8 cellular contexts compared by ENCODE assay signal in the genomic region with DNA sequence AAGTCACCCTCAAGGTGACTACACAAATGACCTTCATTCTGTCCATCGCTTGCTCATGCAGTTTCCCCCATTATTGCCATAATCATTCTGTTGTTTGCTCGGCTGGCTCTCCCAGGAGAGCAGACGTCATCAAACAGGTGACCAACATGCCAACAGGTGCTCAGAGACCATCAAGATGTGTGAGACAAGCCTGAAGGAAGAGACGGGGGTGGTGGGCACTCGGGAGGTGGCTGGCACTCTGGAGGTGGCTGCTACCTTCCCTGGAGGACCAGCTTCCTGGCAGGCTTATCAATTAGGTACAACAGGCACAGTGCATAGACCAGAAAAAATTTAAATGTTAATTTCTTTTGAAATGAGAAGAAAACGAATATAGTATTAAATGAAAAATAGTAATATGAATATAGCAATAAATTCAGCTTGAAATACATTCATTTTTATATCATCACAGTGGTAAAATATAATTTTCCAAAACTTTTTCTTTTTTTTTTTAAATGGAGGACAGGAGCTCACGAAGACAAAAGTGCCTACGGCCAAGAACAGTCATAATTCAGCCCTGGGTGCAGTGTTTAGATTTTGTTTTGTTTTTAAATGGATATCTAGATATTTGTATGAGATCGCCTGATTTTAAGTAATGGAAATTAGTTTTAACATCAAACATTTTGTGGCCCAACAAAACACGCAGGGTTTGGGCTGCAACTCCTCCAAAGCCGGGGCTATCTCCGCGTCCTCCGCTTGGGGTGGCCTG. TPM values are rescaled to one million over a fixed set of nuclear protein-coding genes. Genes with fewer than 3 reads are reported as not detected.
A peak's percentile ranks its signal among the peaks of the same experiment; 100 is the strongest.
DNase-seq lines count a peak whose midpoint lies in the region; FAIRE-seq and TF ChIP-seq lines count a peak whose summit lies in the region.

No MANE protein-coding gene starts in this region.

- no peaks in the 10 kb centered on the region for H3K27me3 Mint-ChIP-seq in nephron progenitor cell (ENCODE audit: low read depth, poor library complexity)

- H3K27ac ChIP-seq in right atrium auricular region: peak overlapping the region; percentile 99 to 100
- peak overlapping the region; percentile 97 for H3K27ac ChIP-seq in RWPE1
- H3K27ac ChIP-seq in H1 (ENCODE audit: low read depth, low read length): no peak overlapping the region

- no peak overlapping the region for H2BK20ac ChIP-seq in H1 (ENCODE audit: low read length)

- no peaks in the 10 kb centered on the region for H3K36me3 ChIP-seq in right atrium auricular region
- no peaks in the 10 kb centered on the region for H3K36me3 ChIP-seq in H1 (ENCODE audit: control insufficient read depth in 2 of 4, insufficient read depth in 4 of 4, low read length in 3 of 4)

- no peak overlapping the region for H4K8ac ChIP-seq in H1 (ENCODE audit: extremely low read depth, insufficient read depth, low read length)

- peak overlapping the region; percentile 13 for H2BK120ac ChIP-seq in H1 (replicated peaks; ENCODE audit: low read depth, low read length)

- no peaks in the 10 kb centered on the region for H4K20me1 ChIP-seq in H1 (replicated peaks in 1 of 2; ENCODE audit: control insufficient read depth in 1 of 2, insufficient read depth in 2 of 2, low read length in 2 of 2)

- H3K9me3 ChIP-seq in right atrium auricular region (no peaks in the 10 kb centered on the region), H1 (ENCODE audit: insufficient read depth in 2 of 2, low read depth in 1 of 2, low read length in 1 of 2) (0 out of 4 replicates have a peak, but pooled peaks cover 0 to 3% of the 10 kb centered on the region in 2 experiments)

- CTCF ChIA-PET in RWPE1 (lab: Yijun Ruan, JAX): no interaction called here
- CTCF ChIA-PET in H1 (lab: Charles Lee; ENCODE audit: partially characterized antibody): interaction anchor here (0.7 to 11.8 kb wide), 9 partner anchors 9 to 457 kb away, joined by 3 to 119 read pairs (median 3); no protein-coding TSS in a partner anchor

- no peak for TF ChIP-seq RAD21 in H1 (IDR thresholded peaks at IDR 0.05 in 1 of 2, conservative IDR thresholded peaks at IDR 0.05 in 1 of 2; ENCODE audit: low read depth in 2 of 2, low read length in 2 of 2)

- H3K4me3 ChIP-seq in right atrium auricular region (peak overlapping the region; percentile 68 to 71), H1 (ENCODE audit: extremely low read depth in 1 of 4, insufficient read depth in 2 of 4, low read depth in 3 of 4, low read length in 4 of 4) (peak overlapping the region; percentile 42 to 80 (median 53); a peak in 7 of 8 replicates)

- 44% methylated on average over 14 of the region's 14 CpGs; no CpG with 5 or more reads in 1 of the 2 experiments for WGBS in H1 (ENCODE audit: extremely low coverage in 1 of 2, insufficient coverage in 1 of 2, insufficient read length in 1 of 2, insufficient replicate concordance in 2 of 2, low coverage in 1 of 2, low lambda C conversion rate in 2 of 2, missing lambda C conversion rate in 1 of 2), 2 experiments

- H3K14ac ChIP-seq in H1 (ENCODE audit: insufficient read length): no peak overlapping the region

- H4K91ac ChIP-seq in H1 (replicated peaks; ENCODE audit: insufficient read length, low read length): no peak overlapping the region

- no peak overlapping the region for H2AK5ac ChIP-seq in H1 (ENCODE audit: low read depth, low read length)

- peak overlapping the region; percentile 7; the same call in 1 of the 2 replicates for H2BK12ac ChIP-seq in H1 (ENCODE audit: low read depth, low read length)

- DNase-seq in right atrium auricular region (ENCODE audit: low spot score) (no peak), cardiac septum (ENCODE audit: low spot score) (no peak), RWPE1 (ENCODE audit: low spot score) (no peak), H1 (ENCODE audit: low read depth in 1 of 2, low spot score in 2 of 2) (peak in 1 of 2 experiments; percentile 46), nephron progenitor cell (no peak), SIG-M5 treated with dmso at 0.1 percent for 504 hours (lab: John Stamatoyannopoulos, UW; ENCODE audit: unreplicated experiment) (no peak), H54 (ENCODE audit: insufficient read length, low spot score) (no peak), DMS 273 treated with DMSO at 0.1 percent for 48 hours (lab: John Stamatoyannopoulos, UW) (no peak)

- peak overlapping the region; percentile 85 for H3K4me3 Mint-ChIP-seq in nephron progenitor cell

- no peak overlapping the region for H4K5ac ChIP-seq in H1 (ENCODE audit: insufficient read length, low read depth, low read length)

- no peak for TF ChIP-seq EP300 in H1 (IDR thresholded peaks at IDR 0.05; ENCODE audit: borderline replicate concordance in 1 of 2, low read depth in 2 of 2, low read length in 2 of 2)

- H2AFZ ChIP-seq in H1 (ENCODE audit: low read length): no peak overlapping the region; the same call in 1 of the 2 replicates

- no peak overlapping the region for H3K18ac ChIP-seq in H1 (ENCODE audit: extremely low read depth, low read length)

- H3K4me1 ChIP-seq in right atrium auricular region: peaks cover 0 to 16% of the 10 kb centered on the region in 2 donors
- H3K4me1 ChIP-seq in H1 (replicated peaks in 1 of 4; ENCODE audit: control insufficient read depth in 3 of 4, insufficient read depth in 4 of 4, low read length in 3 of 4): peaks cover 0 to 3% (median 0%) of the 10 kb centered on the region in 4 experiments; a peak in 4 of 7 replicates

- peaks cover 26% of the 10 kb centered on the region for H3K4me1 Mint-ChIP-seq in nephron progenitor cell

- H3K27ac Mint-ChIP-seq in nephron progenitor cell: no peak overlapping the region

- no peaks in the 10 kb centered on the region for H3K79me1 ChIP-seq in H1 (ENCODE audit: low read depth, low read length)

- H3K56ac ChIP-seq in H1 (replicated peaks; ENCODE audit: insufficient read length, low read depth, low read length): no peak overlapping the region

- H3K23me2 ChIP-seq in H1 (ENCODE audit: low read depth, low read length): peaks cover 4% of the 10 kb centered on the region; the same call in 1 of the 2 replicates

- no peak overlapping the region for H2BK5ac ChIP-seq in H1 (ENCODE audit: low read depth, low read length)

- intact Hi-C loops in cardiac septum (cut with DNase I): no loop called here

- peak overlapping the region in 2 of 4 experiments; percentile 22 to 41; a peak in 4 of 7 replicates for H3K9ac ChIP-seq in H1 (replicated peaks in 1 of 4; ENCODE audit: extremely low read depth in 1 of 4, low read depth in 3 of 4, low read length in 3 of 4)

- no peak overlapping the region for H3K4ac ChIP-seq in H1 (replicated peaks; ENCODE audit: insufficient read length, low read depth, low read length)

- H3K36me3 Mint-ChIP-seq in nephron progenitor cell (ENCODE audit: low read depth): peaks cover 18% of the 10 kb centered on the region

- peak overlapping the region; percentile 60 to 66 for H3K4me2 ChIP-seq in H1 (ENCODE audit: insufficient read depth in 1 of 2, low read depth in 2 of 2, low read length in 2 of 2)

- peaks cover 19% of the 10 kb centered on the region for H3K9me3 Mint-ChIP-seq in nephron progenitor cell

- POLR2A ChIA-PET in RWPE1 (lab: Yijun Ruan, JAX; ENCODE audit: low non-redundant PET) (no interaction called here), H1 (lab: Charles Lee; ENCODE audit: partially characterized antibody) (interaction anchor here (1.1 to 3.5 kb wide), 9 partner anchors 9 to 417 kb away, joined by 3 to 61 read pairs (median 5); a partner anchor contains a TSS)

- no peak for TF ChIP-seq POLR2A in H1 (IDR thresholded peaks at IDR 0.05; ENCODE audit: control extremely low read depth in 1 of 2, low read depth in 2 of 2, low read length in 2 of 2)
- no peak for TF ChIP-seq POLR2A in H54 (IDR thresholded peaks at IDR 0.05; ENCODE audit: low read depth, low read length)

- 0 out of 2 replicates have a peak overlapping the region, but pooled peaks have one; percentile 77 for H2BK15ac ChIP-seq in H1 (ENCODE audit: low read length)

- H3K23ac ChIP-seq in H1 (ENCODE audit: insufficient read length): no peak overlapping the region

- H3K79me2 ChIP-seq in H1 (ENCODE audit: control insufficient read depth in 1 of 2, insufficient read depth in 2 of 2, low read length in 2 of 2): no peaks in the 10 kb centered on the region

- TF ChIP-seq CTCF in right atrium auricular region (IDR thresholded peaks at IDR 0.05) (no peak), RWPE1 (conservative IDR thresholded peaks at IDR 0.05; ENCODE audit: low read depth) (no peak), H1 (IDR thresholded peaks at IDR 0.05; ENCODE audit: control extremely low read depth in 1 of 3, insufficient read depth in 1 of 3, low read depth in 1 of 3, low read length in 3 of 3) (no peak), nephron progenitor cell (IDR thresholded peaks at IDR 0.05) (no peak)

- H3K27me3 ChIP-seq in right atrium auricular region (no peaks in the 10 kb centered on the region), H1 (replicated peaks in 1 of 4; ENCODE audit: control insufficient read depth in 3 of 4, extremely low read depth in 1 of 4, insufficient read depth in 3 of 4, low read length in 3 of 4) (no peaks in the 10 kb centered on the region)

- FAIRE-seq in H1 (lab: Jason Lieb, UNC) (no peak), H54 (lab: Jason Lieb, UNC) (no peak)

TF ChIP-seq in H1, 55 proteins besides CTCF, POLR2A, EP300 and RAD21 (continues in another document):
- TF ChIP-seq, protein P1, sequence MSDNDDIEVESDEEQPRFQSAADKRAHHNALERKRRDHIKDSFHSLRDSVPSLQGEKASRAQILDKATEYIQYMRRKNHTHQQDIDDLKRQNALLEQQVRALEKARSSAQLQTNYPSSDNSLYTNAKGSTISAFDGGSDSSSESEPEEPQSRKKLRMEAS (IDR thresholded peaks at IDR 0.05): no peak

RNA-seq across cellular contexts. Expression of a gene that starts 16.9 kb away (rescaled TPM):
- total RNA-seq in right atrium auricular region: 1 to 10 TPM; 1.4 to 2.6 TPM
- 2.5 TPM for total RNA-seq in cardiac septum
- 2.5 and 3.2 TPM in 2 replicates for total RNA-seq in H1 (2021; fragmentation: NEBNext Ultra II Directional; extraction: Animal tissue kit (Norgen Biotek cat#: 25700))
- polyA plus RNA-seq in H1 (2011; rRNA removed): 7.0 and 9.5 TPM in 2 replicates
- 5.4 TPM for polyA plus RNA-seq in H1 (2011; cell fraction: cytosol; rRNA removed)
- 12.8 TPM for polyA plus RNA-seq in H1 (2011; cell fraction: nucleus; rRNA removed)
- polyA plus RNA-seq in H1 (2012, experiment 1 of 2): 2.2 to 6.4 TPM (median 4.5 TPM) in 4 replicates
- 2.6 TPM for polyA plus RNA-seq in H1 (2012, experiment 2 of 2)
- 1.8 TPM for polyA plus RNA-seq in H1 (2013, experiment 1 of 2)
- 1.7 TPM for polyA plus RNA-seq in H1 (2013, experiment 2 of 2)
- polyA minus RNA-seq in H1 (2011; rRNA and poly(A)+ RNA removed): 3.3 and 5.6 TPM in 2 replicates
- polyA minus RNA-seq in H1 (2011; cell fraction: cytosol; rRNA and poly(A)+ RNA removed): 1.4 TPM
- polyA minus RNA-seq in H1 (2011; cell fraction: nucleus; rRNA and poly(A)+ RNA removed): 5.7 TPM

RNA-seq across cellular contexts. Expression of a gene that starts 45.4 kb away (rescaled TPM):
- total RNA-seq in right atrium auricular region (under 1 TPM; 0.47 to 0.48 TPM), cardiac septum (0.94 TPM)
- 1.2 and 1.3 TPM in 2 replicates for total RNA-seq in H1 (2021; fragmentation: NEBNext Ultra II Directional; extraction: Animal tissue kit (Norgen Biotek cat#: 25700))
- 2.9 and 3.7 TPM in 2 replicates for polyA plus RNA-seq in H1 (2011; rRNA removed)
- polyA plus RNA-seq in H1 (2011; cell fraction: cytosol; rRNA removed): 1.8 TPM
- polyA plus RNA-seq in H1 (2011; cell fraction: nucleus; rRNA removed): 6.2 TPM
- polyA plus RNA-seq in H1 (2012, experiment 1 of 2): 1.3 to 2.9 TPM (median 2.4 TPM) in 4 replicates
- 0.71 TPM for polyA plus RNA-seq in H1 (2012, experiment 2 of 2)
- polyA plus RNA-seq in H1 (2013, experiment 1 of 2): 0.65 TPM
- polyA plus RNA-seq in H1 (2013, experiment 2 of 2): 0.46 TPM
- polyA minus RNA-seq in H1 (2011; rRNA and poly(A)+ RNA removed): 1.0 and 1.8 TPM in 2 replicates
- polyA minus RNA-seq in H1 (2011; cell fraction: cytosol; rRNA and poly(A)+ RNA removed): 0.81 TPM
- polyA minus RNA-seq in H1 (2011; cell fraction: nucleus; rRNA and poly(A)+ RNA removed): 2.7 TPM
